Comparison of ENCODE assay signal across 9 cellular contexts in genomic region chr6:44342489-44342888, GRCh38. TPM values are rescaled to one million over a fixed set of nuclear protein-coding genes. Genes with fewer than 3 reads are reported as not detected.
DNase-seq lines count a peak whose midpoint lies in the region; ATAC-seq and TF ChIP-seq lines count a peak whose summit lies in the region.
"Had no signal": no experiment of that assay in that cellular context is flagged by ENCODE, and none has a peak within 500 bp of the region (broad histone marks: within the 10 kb centered on the region; RNA-seq: fewer than 3 reads in every experiment).

A gene with protein sequence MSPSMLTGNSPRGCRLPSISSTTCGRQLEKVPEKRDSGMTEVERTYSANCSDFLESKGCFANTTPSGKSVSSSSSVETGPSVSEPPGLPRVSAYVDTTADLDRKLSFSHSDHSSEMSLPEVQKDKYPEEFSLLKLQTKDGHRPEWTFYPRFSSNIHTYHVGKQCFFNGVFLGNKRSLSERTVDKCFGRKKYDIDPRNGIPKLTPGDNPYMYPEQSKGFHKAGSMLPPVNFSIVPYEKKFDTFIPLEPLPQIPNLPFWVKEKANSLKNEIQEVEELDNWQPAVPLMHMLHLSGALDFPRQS (plus strand): TSS chr6:44342650. CDS start chr6:44343096, 446 bp downstream.

- no peak within 1 kb of the TSS for H3K4me3 ChIP-seq in thyroid gland (replicated peaks in 1 of 3)
- H3K4me3 ChIP-seq: mucosa of descending colon had no signal

- 4 to 13% methylated on average over 5 to 22 of the region's 31 CpGs for WGBS in thyroid gland, 2 donors

- peaks cover 0 to 5% of the 10 kb centered on the region in 2 donors for H3K4me1 ChIP-seq in thyroid gland

- TF ChIP-seq CTCF in thyroid gland (IDR thresholded peaks at IDR 0.05): no peak

- TF ChIP-seq POLR2A in thyroid gland (IDR thresholded peaks at IDR 0.05): no peak

- no peak for ATAC-seq in GM19455 (IDR thresholded peaks at IDR 0.05; ENCODE audit: unreplicated experiment)
- ATAC-seq: mucosa of descending colon had no signal

- peak; percentile 15 for DNase-seq in activated CD4-positive, alpha-beta T cell treated with anti-CD3 and anti-CD28 coated beads for 48 hours
- DNase-seq in activated CD4-positive, alpha-beta T cell treated with anti-CD3 and anti-CD28 coated beads, Interleukin-2, amount 50 U/mL, for 48 hours: no peak
- DNase-seq in astrocyte of the hippocampus (ENCODE audit: low read depth, low spot score) (peak; percentile 48), left kidney (ENCODE audit: low read depth, low spot score) (peak; percentile 77), thyroid gland (peak; percentile 6 to 10), dedifferentiated amniotic fluid mesenchymal stem cell (ENCODE audit: extremely low spot score) (no peak), SIG-M5 treated with dmso at 0.1 percent for 504 hours (lab: John Stamatoyannopoulos, UW; ENCODE audit: unreplicated experiment) (no peak)
- DNase-seq: mucosa of descending colon had no signal

- H3K9me3 ChIP-seq in thyroid gland: no peaks in the 10 kb centered on the region
- H3K9me3 ChIP-seq: mucosa of descending colon had no signal

- intact Hi-C loops in thyroid gland (cut with DNase I): no loop called here

- H3K27ac ChIP-seq in thyroid gland: no peak within 1 kb of the TSS

- H3K27me3 ChIP-seq in thyroid gland: no peaks in the 10 kb centered on the region

- H3K36me3 ChIP-seq in thyroid gland: no peaks in the 10 kb centered on the region

RNA-seq across cellular contexts. Expression of the gene that starts here (rescaled TPM):
- total RNA-seq in thyroid gland: not detected
- total RNA-seq: mucosa of descending colon had no signal

Comparison
In these comparisons a context has a peak if more than half of its experiments do, and no peak if none do; other contexts are left out.
1. DNase-seq: peak in activated CD4-positive, alpha-beta T cell treated with anti-CD3 and anti-CD28 coated beads for 48 hours (single experiment), astrocyte of the hippocampus (single experiment) and left kidney (single experiment); none in activated CD4-positive, alpha-beta T cell treated with anti-CD3 and anti-CD28 coated beads, Interleukin-2, amount 50 U/mL, for 48 hours (0 of 2), dedifferentiated amniotic fluid mesenchymal stem cell (single experiment) and SIG-M5 treated with dmso at 0.1 percent for 504 hours (single experiment).
2. Peak in DNase-seq in thyroid gland; RNA of the gene not detected or under 1 TPM.